In genomic region chr2:136213836-136214235, GRCh38 we compare ENCODE assay signal across 22 cellular contexts.
A peak's percentile ranks its signal among the peaks of the same experiment; 100 is the strongest.
DNase-seq lines count a peak whose midpoint lies in the region; ATAC-seq, FAIRE-seq and TF ChIP-seq lines count a peak whose summit lies in the region.
"Had no signal": no experiment of that assay in that cellular context is flagged by ENCODE, and none has a peak within 500 bp of the region (broad histone marks: within the 10 kb centered on the region; RNA-seq: fewer than 3 reads in every experiment).

No MANE protein-coding gene starts in this region.

- ATAC-seq in naive B cell (ENCODE audit: low read depth in 2 of 2), result no peak
- ATAC-seq in activated CD4-positive, CD25-positive, alpha-beta regulatory T cell treated with anti-CD3 and anti-CD28 coated beads, Interleukin-2, amount 50 U/mL, for 24 hours, result no peak
- ATAC-seq: activated CD8-positive, alpha-beta memory T cell treated with anti-CD3 and anti-CD28 coated beads, Interleukin-2, amount 10 ng/mL, durations not matched to agents 7 days and 5 days; GM23338; right cardiac atrium had no signal

- peak overlapping the region in 6 of 11 experiments; percentile 10 to 36 (median 18); a peak in 8 of 22 replicates for H3K9ac ChIP-seq in BLaER1 treated with 17β-estradiol and CSF1 and Interleukin-3, amounts not matched to agents 10 nM and 100 nM
- H3K9ac ChIP-seq in SK-N-SH, result no peak overlapping the region

- H3K4me3 Mint-ChIP-seq in naive B cell, result peak overlapping the region in 6 of 8 donors; percentile 9 to 63 (median 44)
- H3K4me3 Mint-ChIP-seq: activated CD4-positive, alpha-beta T cell treated with anti-CD3 and anti-CD28 coated beads, Interleukin-2, amount 10 ng/mL, durations not matched to agents 7 days and 5 days; activated CD8-positive, alpha-beta memory T cell treated with anti-CD3 and anti-CD28 coated beads, Interleukin-2, amount 10 ng/mL, durations not matched to agents 7 days and 5 days; GM23338; T-helper 1 cell treated with Interleukin-12 subunit alpha and Interleukin-12 subunit beta and Interleukin-4 antibody, amounts not matched to agents 30 μg/mL and 1 μg/mL, for 36 hours had no signal

- no peak for TF ChIP-seq RAD21 in SK-N-SH (IDR thresholded peaks at IDR 0.05; ENCODE audit: low read length)

- H3F3A ChIP-seq in SK-N-SH (replicated peaks; ENCODE audit: insufficient read depth), result no peaks in the 10 kb centered on the region

- no peaks in the 10 kb centered on the region; a peak in 3 of 22 replicates for H3K36me3 ChIP-seq in BLaER1 treated with 17β-estradiol and CSF1 and Interleukin-3, amounts not matched to agents 10 nM and 100 nM
- H3K36me3 ChIP-seq in adrenal gland (replicated peaks in 1 of 2) (no peaks in the 10 kb centered on the region), SK-N-SH (replicated peaks in 1 of 2; ENCODE audit: control insufficient read depth in 1 of 2, insufficient read depth in 2 of 2, low read length in 1 of 2) (no peaks in the 10 kb centered on the region)
- H3K36me3 ChIP-seq: ovary, SJCRH30 had no signal

- no peaks in the 10 kb centered on the region for H3K27me3 Mint-ChIP-seq in naive B cell
- H3K27me3 Mint-ChIP-seq: activated CD4-positive, alpha-beta T cell treated with anti-CD3 and anti-CD28 coated beads, Interleukin-2, amount 10 ng/mL, durations not matched to agents 7 days and 5 days; activated CD8-positive, alpha-beta memory T cell treated with anti-CD3 and anti-CD28 coated beads, Interleukin-2, amount 10 ng/mL, durations not matched to agents 7 days and 5 days had no signal

- peak overlapping the region; percentile 24 to 91 (median 71); a peak in 21 of 22 replicates for H3K27ac ChIP-seq in BLaER1 treated with 17β-estradiol and CSF1 and Interleukin-3, amounts not matched to agents 10 nM and 100 nM
- peak overlapping the region; percentile 42 to 88 (median 77) for H3K27ac ChIP-seq in adrenal gland
- no peak overlapping the region for H3K27ac ChIP-seq in SK-N-SH (ENCODE audit: low read depth in 2 of 2, low read length in 1 of 2)
- H3K27ac ChIP-seq: ovary, SJCRH30, testis had no signal

- H3K9me3 ChIP-seq in BLaER1 treated with 17β-estradiol and CSF1 and Interleukin-3, amounts not matched to agents 10 nM and 100 nM (replicated peaks in 1 of 11), result peaks cover 12 to 29% (median 14%) of the 10 kb centered on the region in 11 experiments; a peak in 21 of 22 replicates
- H3K9me3 ChIP-seq in adrenal gland (replicated peaks in 1 of 3) (no peaks in the 10 kb centered on the region), SK-N-SH (no peaks in the 10 kb centered on the region)
- H3K9me3 ChIP-seq: ovary, SJCRH30, testis had no signal

- peaks cover 65 to 98% (median 80%) of the 10 kb centered on the region in 10 experiments for H3K4me1 ChIP-seq in BLaER1 treated with 17β-estradiol and CSF1 and Interleukin-3, amounts not matched to agents 10 nM and 100 nM
- H3K4me1 ChIP-seq in adrenal gland (replicated peaks in 1 of 2), result peaks cover 11 to 24% of the 10 kb centered on the region in 2 donors
- H3K4me1 ChIP-seq in SK-N-SH (ENCODE audit: control insufficient read depth in 1 of 2, insufficient read depth in 2 of 2, low read depth in 1 of 2, low read length in 1 of 2), result no peaks in the 10 kb centered on the region
- H3K4me1 ChIP-seq: SJCRH30, testis had no signal

- no peak for TF ChIP-seq CTCF in adrenal gland (IDR thresholded peaks at IDR 0.05)
- TF ChIP-seq CTCF in SK-N-SH (IDR thresholded peaks at IDR 0.05), result no peak

- peaks cover 74 to 95% (median 84%) of the 10 kb centered on the region in 3 donors for H3K4me1 Mint-ChIP-seq in naive B cell
- H3K4me1 Mint-ChIP-seq: GM23338 had no signal

- POLR2A ChIA-PET in SK-N-SH (lab: Yijun Ruan, JAX), result no interaction called here

- peaks cover 13 to 34% of the 10 kb centered on the region in 2 donors for H3K36me3 Mint-ChIP-seq in naive B cell

- no peak overlapping the region; a peak in 1 of 20 replicates for H3K4me3 ChIP-seq in BLaER1 treated with 17β-estradiol and CSF1 and Interleukin-3, amounts not matched to agents 10 nM and 100 nM
- H3K4me3 ChIP-seq in adrenal gland (no peak overlapping the region), SK-N-SH (ENCODE audit: low read depth in 2 of 2, low read length in 1 of 2) (no peak overlapping the region)
- H3K4me3 ChIP-seq: GM23338, ovary, SJCRH30, testis had no signal

- H3K4me2 ChIP-seq in BLaER1 treated with 17β-estradiol and CSF1 and Interleukin-3, amounts not matched to agents 10 nM and 100 nM, result peak overlapping the region; percentile 31 to 89 (median 83); a peak in 21 of 22 replicates
- H3K4me2 ChIP-seq in SK-N-SH, result no peak overlapping the region
- H3K4me2 ChIP-seq: GM23338 had no signal

- H3K27ac Mint-ChIP-seq in naive B cell, result peak overlapping the region; percentile 93 to 99 (median 98)
- H3K27ac Mint-ChIP-seq: activated CD4-positive, alpha-beta T cell treated with anti-CD3 and anti-CD28 coated beads, Interleukin-2, amount 10 ng/mL, durations not matched to agents 7 days and 5 days; activated CD8-positive, alpha-beta memory T cell treated with anti-CD3 and anti-CD28 coated beads, Interleukin-2, amount 10 ng/mL, durations not matched to agents 7 days and 5 days; GM23338; T-helper 1 cell treated with Interleukin-12 subunit alpha and Interleukin-12 subunit beta and Interleukin-4 antibody, amounts not matched to agents 30 μg/mL and 1 μg/mL, for 36 hours had no signal

- TF ChIP-seq POLR2A in GM12891 (IDR thresholded peaks at IDR 0.05; ENCODE audit: low read depth, low read length), result no peak
- TF ChIP-seq POLR2A in adrenal gland (IDR thresholded peaks at IDR 0.05), result no peak

- DNase-seq in GM12891 (ENCODE audit: insufficient read length, low spot score) (no peak), adrenal gland (peak in 2 of 7 donors; percentile 34 to 41), naive B cell (no peak), NCI-H1417 treated with DMSO at 0.1 percent for 48 hours (lab: John Stamatoyannopoulos, UW) (no peak), NCI-H526 (lab: John Stamatoyannopoulos, UW) (no peak), SK-N-SH (no peak)
- DNase-seq: ACHN; activated CD4-positive, alpha-beta T cell treated with anti-CD3 and anti-CD28 coated beads, Interleukin-2, amount 10 ng/mL, durations not matched to agents 7 days and 5 days; activated CD8-positive, alpha-beta memory T cell treated with anti-CD3 and anti-CD28 coated beads, Interleukin-2, amount 10 ng/mL, durations not matched to agents 7 days and 5 days; DMS53; mammary epithelial cell; NCI-H1105 treated with DMSO at 0.1 percent for 48 hours; ovary; right cardiac atrium; SJCRH30; testis had no signal

- H4K20me1 ChIP-seq in BLaER1 treated with 17β-estradiol and CSF1 and Interleukin-3, amounts not matched to agents 10 nM and 100 nM, result no peaks in the 10 kb centered on the region
- no peaks in the 10 kb centered on the region for H4K20me1 ChIP-seq in SK-N-SH (ENCODE audit: insufficient read depth)

- H2AFZ ChIP-seq in SK-N-SH (ENCODE audit: low read depth), result no peak overlapping the region
- H2AFZ ChIP-seq: GM23338 had no signal

- 26 to 55% (median 46%) methylated on average over 3 of the region's 3 CpGs for WGBS in adrenal gland, 4 donors
- 23% methylated on average over 3 of the region's 3 CpGs for WGBS in SK-N-SH (ENCODE audit: low lambda C conversion rate)

- no peaks in the 10 kb centered on the region for H3K79me2 ChIP-seq in SK-N-SH (ENCODE audit: insufficient read depth)

- intact Hi-C loops in adrenal gland (cut with DNase I), result no loop called here

- TF ChIP-seq EP300 in SK-N-SH (IDR thresholded peaks at IDR 0.05; ENCODE audit: borderline replicate concordance in 1 of 2, low read depth in 1 of 2, low read length in 1 of 2), result no peak

- peak; percentile 23 for FAIRE-seq in GM12891 (lab: Jason Lieb, UNC)
- FAIRE-seq: endometrium, RCC 7860 had no signal

- peaks cover 11 to 19% (median 15%) of the 10 kb centered on the region in 7 donors for H3K9me3 Mint-ChIP-seq in naive B cell

- CTCF ChIA-PET in SK-N-SH (lab: Yijun Ruan, JAX), result no interaction called here

- no peaks in the 10 kb centered on the region for H3K9me2 ChIP-seq in SK-N-SH

- no peaks in the 10 kb centered on the region for H3K27me3 ChIP-seq in BLaER1 treated with 17β-estradiol and CSF1 and Interleukin-3, amounts not matched to agents 10 nM and 100 nM
- H3K27me3 ChIP-seq in adrenal gland (no peaks in the 10 kb centered on the region), SK-N-SH (ENCODE audit: insufficient read depth) (no peaks in the 10 kb centered on the region)
- H3K27me3 ChIP-seq: ovary, SJCRH30, testis had no signal

TF ChIP-seq in GM12891, 5 proteins besides CTCF, POLR2A, EP300 and RAD21:
- no peak for TF ChIP-seq POLR2AphosphoS5 (IDR thresholded peaks at IDR 0.05; ENCODE audit: low read depth, low read length)
- no peak for TF ChIP-seq POU2F2 (IDR thresholded peaks at IDR 0.05; ENCODE audit: low read depth, low read length)

TF ChIP-seq in SK-N-SH, 30 proteins besides CTCF, POLR2A, EP300 and RAD21 (continues in another document):
- no peak for TF ChIP-seq YY1 (IDR thresholded peaks at IDR 0.05; ENCODE audit: low read depth)
- no peak for TF ChIP-seq MEF2A (IDR thresholded peaks at IDR 0.05; ENCODE audit: borderline replicate concordance, low read depth)
- TF ChIP-seq USF1 (IDR thresholded peaks at IDR 0.05; ENCODE audit: borderline replicate concordance, low read depth), result no peak
- TF ChIP-seq, protein P1, sequence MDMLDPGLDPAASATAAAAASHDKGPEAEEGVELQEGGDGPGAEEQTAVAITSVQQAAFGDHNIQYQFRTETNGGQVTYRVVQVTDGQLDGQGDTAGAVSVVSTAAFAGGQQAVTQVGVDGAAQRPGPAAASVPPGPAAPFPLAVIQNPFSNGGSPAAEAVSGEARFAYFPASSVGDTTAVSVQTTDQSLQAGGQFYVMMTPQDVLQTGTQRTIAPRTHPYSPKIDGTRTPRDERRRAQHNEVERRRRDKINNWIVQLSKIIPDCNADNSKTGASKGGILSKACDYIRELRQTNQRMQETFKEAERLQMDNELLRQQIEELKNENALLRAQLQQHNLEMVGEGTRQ (IDR thresholded peaks at IDR 0.05; ENCODE audit: borderline replicate concordance, low read depth, low read length), result no peak

Comparison
In these comparisons a context has a peak if more than half of its experiments do, and no peak if none do; other contexts are left out.
1. H3K27ac ChIP-seq: peak in BLaER1 treated with 17β-estradiol and CSF1 and Interleukin-3, amounts not matched to agents 10 nM and 100 nM (11 of 11) and adrenal gland (5 of 5); none in SK-N-SH (0 of 2).